In the genomic region with DNA sequence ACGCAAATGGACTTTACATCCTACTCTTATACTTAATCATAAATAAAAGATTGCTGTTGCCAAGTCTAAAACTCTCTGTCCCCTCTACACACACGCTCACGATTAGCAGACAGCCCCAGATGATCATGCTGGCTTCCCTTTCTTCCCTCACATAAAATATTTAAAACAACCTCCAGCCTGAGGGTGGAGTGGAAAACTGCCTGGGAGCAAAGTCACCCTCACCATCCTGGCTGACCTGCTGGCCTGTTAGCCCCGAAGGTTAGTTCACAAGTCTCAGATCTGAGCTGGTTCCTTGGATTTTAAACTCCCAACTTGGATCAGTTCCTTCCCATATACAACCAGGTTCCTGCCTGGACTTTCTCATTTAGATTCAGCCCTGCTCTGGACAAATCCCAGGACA, we compare ENCODE assay signal across 21 cellular contexts.
"Had no signal": no experiment of that assay in that cellular context is flagged by ENCODE, and none has a peak within 500 bp of the region (broad histone marks: within the 10 kb centered on the region; RNA-seq: fewer than 3 reads in every experiment).

No MANE protein-coding gene starts in this region.

- H3K4me1 Mint-ChIP-seq: activated B cell treated with CpG ODN at 0.5 μM for 24 hours; activated CD4-positive, alpha-beta T cell treated with anti-CD3 and anti-CD28 coated beads, Interleukin-2, amount 10 ng/mL, durations not matched to agents 7 days and 5 days; activated naive CD4-positive, alpha-beta T cell treated with anti-CD3 and anti-CD28 coated beads, Interleukin-2, amount 10 ng/mL, durations not matched to agents 7 days and 5 days; activated naive CD8-positive, alpha-beta T cell treated with anti-CD3 and anti-CD28 coated beads for 36 hours had no signal

- DNase-seq: activated B cell treated with CpG ODN at 0.5 μM for 24 hours; activated CD4-positive, alpha-beta memory T cell treated with anti-CD3 and anti-CD28 coated beads for 36 hours; activated CD4-positive, alpha-beta T cell treated with anti-CD3 and anti-CD28 coated beads for 1 hour; activated CD4-positive, alpha-beta T cell treated with anti-CD3 and anti-CD28 coated beads, Interleukin-2, amount 10 ng/mL, durations not matched to agents 7 days and 5 days; activated gamma-delta T cell treated with Interleukin-2 at 50 U/mL for 16 hours; activated naive CD4-positive, alpha-beta T cell treated with anti-CD3 and anti-CD28 coated beads, Interleukin-2, amount 10 ng/mL, durations not matched to agents 7 days and 5 days; activated naive CD8-positive, alpha-beta T cell treated with anti-CD3 and anti-CD28 coated beads for 36 hours; activated T-cell treated with anti-CD3 and anti-CD28 coated beads for 4 hours; activated T-cell treated with anti-CD3 and anti-CD28 coated beads, Interleukin-2, amount 50 U/mL, for 48 hours; cerebellar nuclear complex; Karpas-422; NCI-H1930; NCI-H2171; NCI-H2227 treated with DMSO at 0.1 percent for 48 hours; NCI-H446 treated with DMSO at 0.1 percent for 48 hours; NCI-H524 treated with DMSO at 0.1 percent for 48 hours; NCI-H774; Right ventricle myocardium superior; SJCRH30; SK-N-SH had no signal

- H3K9me3 Mint-ChIP-seq: activated B cell treated with CpG ODN at 0.5 μM for 24 hours; activated CD4-positive, alpha-beta memory T cell treated with anti-CD3 and anti-CD28 coated beads for 36 hours; activated CD4-positive, alpha-beta T cell treated with anti-CD3 and anti-CD28 coated beads, Interleukin-2, amount 10 ng/mL, durations not matched to agents 7 days and 5 days; activated naive CD4-positive, alpha-beta T cell treated with anti-CD3 and anti-CD28 coated beads, Interleukin-2, amount 10 ng/mL, durations not matched to agents 7 days and 5 days; activated naive CD8-positive, alpha-beta T cell treated with anti-CD3 and anti-CD28 coated beads for 36 hours; activated T-helper 2 cell treated with anti-CD3 and anti-CD28 coated beads, Interferon-gamma antibody, Interleukin-2, Interleukin-4, amounts not matched to agents 10 μg/mL and 5 μg/mL and 100 μg/mL, durations not matched to agents 14 hours and 24 hours and 36 hours had no signal

- H3K4me3 Mint-ChIP-seq: activated B cell treated with CpG ODN at 0.5 μM for 24 hours; activated CD4-positive, alpha-beta memory T cell treated with anti-CD3 and anti-CD28 coated beads for 36 hours; activated CD4-positive, alpha-beta T cell treated with anti-CD3 and anti-CD28 coated beads, Interleukin-2, amount 10 ng/mL, durations not matched to agents 7 days and 5 days; activated naive CD4-positive, alpha-beta T cell treated with anti-CD3 and anti-CD28 coated beads, Interleukin-2, amount 10 ng/mL, durations not matched to agents 7 days and 5 days; activated naive CD8-positive, alpha-beta T cell treated with anti-CD3 and anti-CD28 coated beads for 36 hours had no signal

- H3K27ac Mint-ChIP-seq: activated B cell treated with CpG ODN at 0.5 μM for 24 hours; activated CD4-positive, alpha-beta memory T cell treated with anti-CD3 and anti-CD28 coated beads for 36 hours; activated CD4-positive, alpha-beta T cell treated with anti-CD3 and anti-CD28 coated beads, Interleukin-2, amount 10 ng/mL, durations not matched to agents 7 days and 5 days; activated naive CD8-positive, alpha-beta T cell treated with anti-CD3 and anti-CD28 coated beads for 36 hours; activated T-helper 2 cell treated with anti-CD3 and anti-CD28 coated beads, Interferon-gamma antibody, Interleukin-2, Interleukin-4, amounts not matched to agents 10 μg/mL and 5 μg/mL and 100 μg/mL, durations not matched to agents 14 hours and 24 hours and 36 hours had no signal

- H3K27me3 Mint-ChIP-seq: activated B cell treated with CpG ODN at 0.5 μM for 24 hours; activated CD4-positive, alpha-beta memory T cell treated with anti-CD3 and anti-CD28 coated beads for 36 hours; activated CD4-positive, alpha-beta T cell treated with anti-CD3 and anti-CD28 coated beads, Interleukin-2, amount 10 ng/mL, durations not matched to agents 7 days and 5 days; activated naive CD4-positive, alpha-beta T cell treated with anti-CD3 and anti-CD28 coated beads, Interleukin-2, amount 10 ng/mL, durations not matched to agents 7 days and 5 days; activated naive CD8-positive, alpha-beta T cell treated with anti-CD3 and anti-CD28 coated beads for 36 hours had no signal
